ENCODE assay signal across 29 cellular contexts in the genomic region with DNA sequence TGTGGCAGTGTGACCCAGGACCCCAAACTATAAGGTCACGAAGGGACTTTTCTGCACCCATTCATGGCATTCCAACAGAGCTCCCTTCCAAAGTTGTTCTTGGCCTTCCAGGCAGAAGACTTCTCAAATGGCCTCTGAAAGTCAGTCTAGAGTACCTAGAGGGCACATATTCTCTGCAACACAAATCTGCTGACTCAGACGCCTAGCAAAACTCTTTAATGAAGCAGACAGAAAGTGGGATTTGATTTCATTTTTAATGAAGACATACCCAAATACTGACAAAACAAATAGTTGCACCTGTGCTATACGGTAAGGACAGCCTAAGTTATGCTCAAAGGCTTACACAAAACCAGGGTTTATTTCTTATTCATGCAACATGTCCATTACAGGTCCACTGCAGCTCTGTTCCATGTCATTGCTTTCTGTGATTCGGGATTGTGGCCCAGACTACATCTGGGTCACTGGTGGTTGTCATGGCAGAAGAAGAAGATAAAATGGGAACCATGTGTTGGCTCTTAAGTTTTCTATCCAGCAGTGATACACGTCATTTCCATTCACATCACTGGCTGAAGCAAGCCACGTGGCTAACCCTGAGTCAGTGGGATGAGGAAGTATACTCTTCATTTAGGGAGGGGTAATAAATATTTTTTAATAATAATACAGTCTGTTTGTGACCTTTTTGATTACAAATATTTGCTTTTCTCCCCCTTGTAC. TPM values are rescaled to one million over a fixed set of nuclear protein-coding genes. Genes with fewer than 3 reads are reported as not detected.
"Had no signal": no experiment of that assay in that cellular context is flagged by ENCODE, and none has a peak within 500 bp of the region (broad histone marks: within the 10 kb centered on the region; RNA-seq: fewer than 3 reads in every experiment).

No MANE protein-coding gene starts in this region.

- H3K27me3 Mint-ChIP-seq: activated naive CD8-positive, alpha-beta T cell; brain had no signal

- H3K27ac Mint-ChIP-seq: activated CD4-positive, alpha-beta memory T cell treated with anti-CD3 and anti-CD28 coated beads, Interleukin-2, amount 10 ng/mL, durations not matched to agents 7 days and 5 days; activated CD8-positive, alpha-beta memory T cell treated with anti-CD3 and anti-CD28 coated beads, Interleukin-2, amount 10 ng/mL, durations not matched to agents 7 days and 5 days; activated naive CD4-positive, alpha-beta T cell treated with anti-CD3 and anti-CD28 coated beads, Interleukin-2, amount 10 ng/mL, durations not matched to agents 7 days and 5 days; activated naive CD8-positive, alpha-beta T cell; activated naive CD8-positive, alpha-beta T cell treated with anti-CD3 and anti-CD28 coated beads, Interleukin-2, amount 50 U/mL, for 24 hours; brain had no signal

- H3K4me3 ChIP-seq: SJCRH30, SK-N-MC had no signal

- H3K9me3 Mint-ChIP-seq: activated CD4-positive, alpha-beta memory T cell treated with anti-CD3 and anti-CD28 coated beads, Interleukin-2, amount 10 ng/mL, durations not matched to agents 7 days and 5 days; activated naive CD8-positive, alpha-beta T cell treated with anti-CD3 and anti-CD28 coated beads, Interleukin-2, amount 50 U/mL, for 24 hours had no signal

- H3K4me3 Mint-ChIP-seq: activated CD4-positive, alpha-beta memory T cell treated with anti-CD3 and anti-CD28 coated beads, Interleukin-2, amount 10 ng/mL, durations not matched to agents 7 days and 5 days; activated CD8-positive, alpha-beta memory T cell treated with anti-CD3 and anti-CD28 coated beads, Interleukin-2, amount 10 ng/mL, durations not matched to agents 7 days and 5 days; activated naive CD4-positive, alpha-beta T cell treated with anti-CD3 and anti-CD28 coated beads, Interleukin-2, amount 10 ng/mL, durations not matched to agents 7 days and 5 days; activated naive CD8-positive, alpha-beta T cell; activated naive CD8-positive, alpha-beta T cell treated with anti-CD3 and anti-CD28 coated beads, Interleukin-2, amount 50 U/mL, for 24 hours; brain had no signal

- H3K27ac ChIP-seq: SJCRH30, SK-N-MC, WERI-Rb-1 had no signal

- DNase-seq: activated CD4-positive, alpha-beta memory T cell treated with anti-CD3 and anti-CD28 coated beads, Interleukin-2, amount 10 ng/mL, durations not matched to agents 7 days and 5 days; activated CD4-positive, alpha-beta T cell treated with anti-CD3 and anti-CD28 coated beads for 1 hour; activated CD4-positive, alpha-beta T cell treated with anti-CD3 and anti-CD28 coated beads for 48 hours; activated CD4-positive, CD25-positive, alpha-beta regulatory T cell; activated CD8-positive, alpha-beta memory T cell treated with anti-CD3 and anti-CD28 coated beads for 24 hours; activated CD8-positive, alpha-beta memory T cell treated with anti-CD3 and anti-CD28 coated beads, Interleukin-2, amount 10 ng/mL, durations not matched to agents 7 days and 5 days; activated CD8-positive, alpha-beta memory T cell treated with anti-CD3 and anti-CD28 coated beads, Interleukin-2, amount 50 U/mL, for 48 hours; activated effector memory CD4-positive, alpha-beta T cell treated with Interleukin-2 at 50 U/mL for 16 hours; activated naive CD4-positive, alpha-beta T cell treated with anti-CD3 and anti-CD28 coated beads, Interleukin-2, amount 10 ng/mL, durations not matched to agents 7 days and 5 days; activated naive CD8-positive, alpha-beta T cell treated with anti-CD3 and anti-CD28 coated beads, Interleukin-2, amount 50 U/mL, for 24 hours; activated T-cell treated with anti-CD3 and anti-CD28 coated beads, Interleukin-2, amount 50 U/mL, for 48 hours; anterior cingulate cortex; caudate nucleus; cerebellar nuclear complex; NCI-H1105; NCI-H1417 treated with DMSO at 0.1 percent for 48 hours; NCI-H1930; NCI-H345; NCI-H524 treated with DMSO at 0.1 percent for 48 hours; SHP77; SJCRH30; T1000; WERI-Rb-1 had no signal

- H3K36me3 ChIP-seq: SJCRH30, WERI-Rb-1 had no signal

- ATAC-seq: activated CD8-positive, alpha-beta memory T cell treated with anti-CD3 and anti-CD28 coated beads, Interleukin-2, amount 10 ng/mL, durations not matched to agents 7 days and 5 days; activated naive CD8-positive, alpha-beta T cell treated with anti-CD3 and anti-CD28 coated beads, Interleukin-2, amount 50 U/mL, for 24 hours; Panc1 had no signal

- H3K4me1 ChIP-seq: SJCRH30 had no signal

- H3K36me3 Mint-ChIP-seq: activated CD8-positive, alpha-beta memory T cell treated with anti-CD3 and anti-CD28 coated beads, Interleukin-2, amount 10 ng/mL, durations not matched to agents 7 days and 5 days; activated naive CD4-positive, alpha-beta T cell treated with anti-CD3 and anti-CD28 coated beads, Interleukin-2, amount 10 ng/mL, durations not matched to agents 7 days and 5 days; brain had no signal

- H3K9me3 ChIP-seq: SJCRH30 had no signal

- H3K4me1 Mint-ChIP-seq: activated CD4-positive, alpha-beta memory T cell treated with anti-CD3 and anti-CD28 coated beads, Interleukin-2, amount 10 ng/mL, durations not matched to agents 7 days and 5 days; activated CD8-positive, alpha-beta memory T cell treated with anti-CD3 and anti-CD28 coated beads, Interleukin-2, amount 10 ng/mL, durations not matched to agents 7 days and 5 days; activated naive CD4-positive, alpha-beta T cell treated with anti-CD3 and anti-CD28 coated beads, Interleukin-2, amount 10 ng/mL, durations not matched to agents 7 days and 5 days; activated naive CD8-positive, alpha-beta T cell treated with anti-CD3 and anti-CD28 coated beads, Interleukin-2, amount 50 U/mL, for 24 hours; brain had no signal

RNA-seq across cellular contexts. Expression of a gene that starts 57.7 kb away (rescaled TPM):
- total RNA-seq: bronchial epithelial cell, RPMI7951 had no signal
